Comparison of ENCODE assay signal across 8 cellular contexts in the genomic region with DNA sequence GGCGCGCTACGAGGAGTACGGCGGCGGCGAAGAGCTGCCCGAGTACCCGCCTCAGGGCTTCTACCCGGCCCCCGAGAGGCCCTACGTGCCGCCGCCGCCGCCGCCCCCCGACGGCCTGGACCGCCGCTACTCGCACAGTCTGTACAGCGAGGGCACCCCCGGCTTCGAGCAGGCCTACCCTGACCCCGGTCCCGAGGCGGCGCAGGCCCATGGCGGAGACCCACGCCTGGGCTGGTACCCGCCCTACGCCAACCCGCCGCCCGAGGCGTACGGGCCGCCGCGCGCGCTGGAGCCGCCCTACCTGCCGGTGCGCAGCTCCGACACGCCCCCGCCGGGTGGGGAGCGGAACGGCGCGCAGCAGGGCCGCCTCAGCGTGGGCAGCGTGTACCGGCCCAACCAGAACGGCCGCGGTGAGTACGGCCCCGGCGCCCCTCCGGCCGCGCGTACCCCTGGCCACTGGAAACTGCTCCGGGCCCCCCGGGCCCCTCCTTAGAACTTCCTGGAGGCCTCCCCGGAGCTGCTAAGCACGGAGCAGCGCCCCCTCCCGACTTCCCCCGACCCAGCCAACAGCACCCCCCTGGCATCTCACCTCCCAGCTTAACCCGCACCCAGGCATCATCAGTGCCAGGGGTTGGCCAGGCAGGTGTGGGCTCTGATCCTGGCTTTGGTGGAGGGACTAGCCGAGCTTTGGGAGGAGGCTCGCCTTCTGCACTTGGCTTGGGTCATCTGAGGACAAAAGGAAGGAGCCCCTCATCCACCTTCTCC. TPM values are rescaled to one million over a fixed set of nuclear protein-coding genes. Genes with fewer than 3 reads are reported as not detected.
A peak's percentile ranks its signal among the peaks of the same experiment; 100 is the strongest.
DNase-seq lines count a peak whose midpoint lies in the region; ATAC-seq and TF ChIP-seq lines count a peak whose summit lies in the region.

No MANE protein-coding gene starts in this region.

- H3K4me3 ChIP-seq in NT2/D1 (ENCODE audit: insufficient read length, low read depth) (peak overlapping the region; percentile 87), fibroblast of villous mesenchyme (ENCODE audit: low read depth, low read length) (peak overlapping the region; percentile 64), osteoblast (ENCODE audit: insufficient read depth, low read length) (peak overlapping the region; percentile 87), thymus (ENCODE audit: low read length) (peak overlapping the region; percentile 72)

- H3K27me3 ChIP-seq in NT2/D1 (ENCODE audit: insufficient read depth, insufficient read length): no peaks in the 10 kb centered on the region
- H3K27me3 ChIP-seq in osteoblast (ENCODE audit: insufficient read depth, low read length): no peaks in the 10 kb centered on the region
- peaks cover 26% of the 10 kb centered on the region for H3K27me3 ChIP-seq in thymus (ENCODE audit: control insufficient read depth, insufficient read depth)

- H3K9ac ChIP-seq in NT2/D1 (ENCODE audit: insufficient read length, low read depth): peak overlapping the region; percentile 97

- H3K27ac ChIP-seq in osteoblast (ENCODE audit: low read depth, low read length): peak overlapping the region; percentile 65
- H3K27ac ChIP-seq in thymus (ENCODE audit: low read depth): peak overlapping the region; percentile 25

- H3K9me3 ChIP-seq in NT2/D1 (ENCODE audit: insufficient read depth, low read length) (no peaks in the 10 kb centered on the region), osteoblast (ENCODE audit: low read depth, low read length) (no peaks in the 10 kb centered on the region), thymus (ENCODE audit: control insufficient read depth) (no peaks in the 10 kb centered on the region)

- intact Hi-C loops in activated T-helper 1 cell treated with anti-CD3 and anti-CD28 coated beads, Interleukin-12 subunit alpha, Interleukin-12 subunit beta, Interleukin-2, Interleukin-4 antibody, amounts not matched to agents 30 ng/mL and 10 ng/mL and 1 ng/mL, durations not matched to agents 14 hours and 24 hours and 36 hours (cut with micrococcal nuclease): loop anchor here (1.0 to 10.0 kb wide), 4 partner anchors 30 to 353 kb away; no protein-coding TSS in a partner anchor

- peaks cover 79% of the 10 kb centered on the region for H3K79me2 ChIP-seq in osteoblast (ENCODE audit: insufficient read depth, low read length)

- peak overlapping the region; percentile 11 for H3K27ac Mint-ChIP-seq in activated T-helper 1 cell treated with anti-CD3 and anti-CD28 coated beads, Interleukin-12 subunit alpha, Interleukin-12 subunit beta, Interleukin-2, Interleukin-4 antibody, amounts not matched to agents 30 ng/mL and 10 ng/mL and 1 ng/mL, durations not matched to agents 14 hours and 24 hours and 36 hours

- peak; percentile 42 for TF ChIP-seq CTCF in fibroblast of villous mesenchyme (IDR thresholded peaks at IDR 0.05; ENCODE audit: insufficient read depth, low read depth, low read length)
- peak; percentile 35 for TF ChIP-seq CTCF in osteoblast (IDR thresholded peaks at IDR 0.05; ENCODE audit: extremely low read depth, low read depth, low read length)

- DNase-seq in SIG-M5 treated with dmso at 0.1 percent for 504 hours (lab: John Stamatoyannopoulos, UW; ENCODE audit: unreplicated experiment) (peak; percentile 41), SIG-M5 (lab: John Stamatoyannopoulos, UW) (no peak), NT2/D1 (ENCODE audit: low read depth, low spot score) (no peak), fibroblast of villous mesenchyme (ENCODE audit: low read depth) (peak; percentile 45), osteoblast (ENCODE audit: insufficient read length, low spot score, missing footprints) (peak; percentile 97)
- DNase-seq in activated T-helper 1 cell treated with anti-CD3 and anti-CD28 coated beads, Interleukin-12 subunit alpha, Interleukin-12 subunit beta, Interleukin-2, Interleukin-4 antibody, amounts not matched to agents 30 ng/mL and 10 ng/mL and 1 ng/mL, durations not matched to agents 14 hours and 24 hours and 36 hours (ENCODE audit: low spot score): peak; percentile 68

- H4K20me1 ChIP-seq in osteoblast (ENCODE audit: insufficient read depth, low read length): peaks cover 41% of the 10 kb centered on the region

- peaks cover 46% of the 10 kb centered on the region for H3K4me1 ChIP-seq in NT2/D1 (ENCODE audit: insufficient read depth, insufficient read length)
- H3K4me1 ChIP-seq in osteoblast (ENCODE audit: insufficient read depth, low read length): peaks cover 73% of the 10 kb centered on the region
- H3K4me1 ChIP-seq in thymus (ENCODE audit: control insufficient read depth, insufficient read depth, low read length): peaks cover 20% of the 10 kb centered on the region

- no peaks in the 10 kb centered on the region for H3K36me3 Mint-ChIP-seq in activated T-helper 1 cell treated with anti-CD3 and anti-CD28 coated beads, Interleukin-12 subunit alpha, Interleukin-12 subunit beta, Interleukin-2, Interleukin-4 antibody, amounts not matched to agents 30 ng/mL and 10 ng/mL and 1 ng/mL, durations not matched to agents 14 hours and 24 hours and 36 hours (ENCODE audit: low read depth)

- no peak for ATAC-seq in GM19328 (IDR thresholded peaks at IDR 0.05; ENCODE audit: unreplicated experiment)

- peaks cover 39% of the 10 kb centered on the region for H3K4me1 Mint-ChIP-seq in activated T-helper 1 cell treated with anti-CD3 and anti-CD28 coated beads, Interleukin-12 subunit alpha, Interleukin-12 subunit beta, Interleukin-2, Interleukin-4 antibody, amounts not matched to agents 30 ng/mL and 10 ng/mL and 1 ng/mL, durations not matched to agents 14 hours and 24 hours and 36 hours (ENCODE audit: low read depth)

- peaks cover 29% of the 10 kb centered on the region for H3K36me3 ChIP-seq in NT2/D1 (ENCODE audit: insufficient read depth, insufficient read length, low read length)
- peaks cover 19% of the 10 kb centered on the region for H3K36me3 ChIP-seq in osteoblast (ENCODE audit: insufficient read depth, low read length)
- no peaks in the 10 kb centered on the region for H3K36me3 ChIP-seq in thymus (ENCODE audit: control insufficient read depth, insufficient read depth)

- H3K9me3 Mint-ChIP-seq in activated T-helper 1 cell treated with anti-CD3 and anti-CD28 coated beads, Interleukin-12 subunit alpha, Interleukin-12 subunit beta, Interleukin-2, Interleukin-4 antibody, amounts not matched to agents 30 ng/mL and 10 ng/mL and 1 ng/mL, durations not matched to agents 14 hours and 24 hours and 36 hours: no peaks in the 10 kb centered on the region

- no peak overlapping the region for H2AFZ ChIP-seq in osteoblast (ENCODE audit: low read length)

- H3K4me2 ChIP-seq in osteoblast (ENCODE audit: insufficient read depth, low read length): peak overlapping the region; percentile 94

- WGBS in thymus: under 1% methylated on average over 78 of the region's 78 CpGs

- peak overlapping the region; percentile 77 for H3K4me3 Mint-ChIP-seq in activated T-helper 1 cell treated with anti-CD3 and anti-CD28 coated beads, Interleukin-12 subunit alpha, Interleukin-12 subunit beta, Interleukin-2, Interleukin-4 antibody, amounts not matched to agents 30 ng/mL and 10 ng/mL and 1 ng/mL, durations not matched to agents 14 hours and 24 hours and 36 hours

- H3K27me3 Mint-ChIP-seq in activated T-helper 1 cell treated with anti-CD3 and anti-CD28 coated beads, Interleukin-12 subunit alpha, Interleukin-12 subunit beta, Interleukin-2, Interleukin-4 antibody, amounts not matched to agents 30 ng/mL and 10 ng/mL and 1 ng/mL, durations not matched to agents 14 hours and 24 hours and 36 hours (ENCODE audit: insufficient read depth): peaks cover 9% of the 10 kb centered on the region

RNA-seq across cellular contexts. Expression of a gene that starts 1.4 kb away (rescaled TPM):
- 0.34 and 1.3 TPM in 2 replicates for total RNA-seq in activated T-helper 1 cell treated with anti-CD3 and anti-CD28 coated beads, Interleukin-12 subunit alpha, Interleukin-12 subunit beta, Interleukin-2, Interleukin-4 antibody, amounts not matched to agents 30 ng/mL and 10 ng/mL and 1 ng/mL, durations not matched to agents 14 hours and 24 hours and 36 hours
- 73.8 and 99.9 TPM in 2 replicates for total RNA-seq in fibroblast of villous mesenchyme
- total RNA-seq in osteoblast: 246 and 264 TPM in 2 replicates
- 6.7 TPM for polyA plus RNA-seq in thymus

RNA-seq across cellular contexts. Expression of a gene that starts 54.3 kb away (rescaled TPM):
- not detected in 2 replicates for total RNA-seq in activated T-helper 1 cell treated with anti-CD3 and anti-CD28 coated beads, Interleukin-12 subunit alpha, Interleukin-12 subunit beta, Interleukin-2, Interleukin-4 antibody, amounts not matched to agents 30 ng/mL and 10 ng/mL and 1 ng/mL, durations not matched to agents 14 hours and 24 hours and 36 hours
- not detected in 2 replicates for total RNA-seq in fibroblast of villous mesenchyme
- total RNA-seq in osteoblast: not detected in 2 replicates
- polyA plus RNA-seq in thymus: 0.05 TPM

Comparison
In these comparisons a context has a peak if more than half of its experiments do, and no peak if none do; other contexts are left out.
1. DNase-seq: peak in SIG-M5 treated with dmso at 0.1 percent for 504 hours (single experiment), activated T-helper 1 cell treated with anti-CD3 and anti-CD28 coated beads, Interleukin-12 subunit alpha, Interleukin-12 subunit beta, Interleukin-2, Interleukin-4 antibody, amounts not matched to agents 30 ng/mL and 10 ng/mL and 1 ng/mL, durations not matched to agents 14 hours and 24 hours and 36 hours (single experiment), fibroblast of villous mesenchyme (single experiment) and osteoblast (single experiment); none in SIG-M5 (single experiment) and NT2/D1 (single experiment).
2. RNA of a gene that starts 1.4 kb away (total RNA-seq): 246 to 264 TPM in osteoblast and 73.8 to 99.9 TPM in fibroblast of villous mesenchyme; 0.34 to 1.3 TPM in activated T-helper 1 cell treated with anti-CD3 and anti-CD28 coated beads, Interleukin-12 subunit alpha, Interleukin-12 subunit beta, Interleukin-2, Interleukin-4 antibody, amounts not matched to agents 30 ng/mL and 10 ng/mL and 1 ng/mL, durations not matched to agents 14 hours and 24 hours and 36 hours; every median in the first group is over 10 times any median in the second.
3. Peak in every context shown above with its lines, with median percentiles within 50 percentile points of each other: H3K4me3 ChIP-seq.